In the genomic region with DNA sequence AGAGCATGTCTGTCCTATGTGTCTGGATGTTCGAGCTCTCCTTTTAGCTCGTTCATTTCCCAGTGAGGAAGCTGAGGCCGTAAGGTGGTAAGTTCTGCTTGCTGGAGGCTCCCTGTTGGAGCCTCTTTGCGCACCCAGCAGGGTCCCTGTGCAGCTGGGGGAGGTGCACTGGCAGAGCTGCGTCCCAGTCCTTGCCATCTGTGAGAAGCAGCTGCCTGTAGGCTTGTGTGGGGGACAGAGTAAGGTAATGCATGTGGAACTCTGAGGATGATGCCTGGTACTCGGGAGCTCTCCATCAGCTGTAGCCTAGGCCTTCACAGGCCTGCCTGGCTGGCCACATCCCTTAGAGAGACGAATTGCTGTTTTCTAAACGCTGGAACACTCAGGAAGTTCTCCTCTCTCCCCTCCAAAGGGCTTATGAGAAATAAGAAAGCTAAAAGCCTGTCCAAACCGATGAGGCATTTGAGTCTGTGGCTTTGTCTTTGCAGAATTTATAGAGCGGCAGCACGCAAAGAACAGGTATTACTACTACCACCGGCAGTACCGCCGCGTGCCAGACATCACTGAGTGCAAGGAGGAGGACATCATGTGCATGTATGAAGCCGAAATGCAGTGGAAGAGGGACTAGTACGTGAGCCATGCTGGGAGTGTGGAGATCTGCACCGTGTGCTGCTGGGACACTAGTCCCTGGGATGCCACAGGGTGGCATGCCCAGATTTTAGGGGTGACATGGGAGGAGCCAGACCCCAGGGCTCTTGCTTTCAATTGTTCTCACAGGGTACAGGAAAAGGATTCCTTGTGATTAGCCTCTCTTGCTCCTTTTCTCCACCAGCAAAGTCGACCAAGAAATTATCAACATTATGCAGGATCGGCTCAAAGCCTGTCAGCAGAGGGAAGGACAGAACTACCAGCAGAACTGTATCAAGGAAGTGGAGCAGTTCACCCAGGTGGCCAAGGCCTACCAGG, we compare ENCODE assay signal across 1 cellular context.
TF ChIP-seq lines count a peak whose summit lies in the region.

No MANE protein-coding gene starts in this region.

TF ChIP-seq in neural cell, 6 proteins besides CTCF, POLR2A, EP300 and RAD21 (continued from another document):
- TF ChIP-seq REST (IDR thresholded peaks at IDR 0.05; ENCODE audit: borderline replicate concordance): no peak
